Comparison of ENCODE assay signal across 14 cellular contexts in genomic region chr15:40825661-40826088, GRCh38. TPM values are rescaled to one million over a fixed set of nuclear protein-coding genes. Genes with fewer than 3 reads are reported as not detected.
A peak's percentile ranks its signal among the peaks of the same experiment; 100 is the strongest.
DNase-seq lines count a peak whose midpoint lies in the region; ATAC-seq, FAIRE-seq and TF ChIP-seq lines count a peak whose summit lies in the region.
"Had no signal": no experiment of that assay in that cellular context is flagged by ENCODE, and none has a peak within 500 bp of the region (broad histone marks: within the 10 kb centered on the region; RNA-seq: fewer than 3 reads in every experiment).

No MANE protein-coding gene starts in this region.

- no peaks in the 10 kb centered on the region for H3K79me1 ChIP-seq in mesenchymal stem cell (replicated peaks; ENCODE audit: low read length, poor library complexity, severe bottlenecking)

- peak overlapping the region in 1 of 2 experiments; percentile 11 for H3K23ac ChIP-seq in mesenchymal stem cell (ENCODE audit: low read length in 2 of 2)

- H4K91ac ChIP-seq in mesenchymal stem cell (ENCODE audit: low read length): no peak overlapping the region

- no peak for TF ChIP-seq CTCF in AG10803 (conservative IDR thresholded peaks at IDR 0.05; ENCODE audit: low read length)
- no peak for TF ChIP-seq CTCF in choroid plexus epithelial cell (conservative IDR thresholded peaks at IDR 0.05; ENCODE audit: low read depth, low read length)
- no peak for TF ChIP-seq CTCF in kidney (IDR thresholded peaks at IDR 0.05; ENCODE audit: borderline replicate concordance, extremely low read depth, insufficient read depth)

- H4K8ac ChIP-seq in mesenchymal stem cell (ENCODE audit: low read length): no peak overlapping the region

- H3K4me2 ChIP-seq in mesenchymal stem cell (ENCODE audit: low read length, poor library complexity, severe bottlenecking): peak overlapping the region; percentile 19
- H3K4me2 ChIP-seq: BLaER1 had no signal

- no peak overlapping the region for H2BK5ac ChIP-seq in mesenchymal stem cell (ENCODE audit: low read depth, low read length, poor library complexity, severe bottlenecking)

- H3K9me3 ChIP-seq in mesenchymal stem cell (ENCODE audit: control insufficient read depth, low read length): no peaks in the 10 kb centered on the region
- no peaks in the 10 kb centered on the region for H3K9me3 ChIP-seq in kidney (ENCODE audit: control insufficient read depth in 1 of 2, low read length in 2 of 2)
- H3K9me3 ChIP-seq: BLaER1, left ventricle myocardium inferior had no signal

- H3K4me3 ChIP-seq in AG10803 (ENCODE audit: low read length) (no peak overlapping the region), choroid plexus epithelial cell (ENCODE audit: low read depth, low read length) (no peak overlapping the region), mesenchymal stem cell (ENCODE audit: insufficient read depth in 1 of 2, low read depth in 1 of 2, low read length in 2 of 2) (no peak overlapping the region), kidney (ENCODE audit: low read length in 2 of 2) (no peak overlapping the region)
- H3K4me3 ChIP-seq: BLaER1, left ventricle myocardium inferior had no signal

- peaks cover 4% of the 10 kb centered on the region for H3K4me1 ChIP-seq in mesenchymal stem cell (ENCODE audit: control insufficient read depth, insufficient read depth, low read depth, low read length)
- H3K4me1 ChIP-seq in kidney (ENCODE audit: control insufficient read depth in 1 of 2, insufficient read depth in 1 of 2, low read depth in 1 of 2, low read length in 2 of 2): peaks cover 0 to 4% of the 10 kb centered on the region in 2 donors
- H3K4me1 ChIP-seq: BLaER1 had no signal

- H3K36me3 ChIP-seq in mesenchymal stem cell (ENCODE audit: control insufficient read depth in 1 of 2, insufficient read depth in 2 of 2, low read depth in 1 of 2, low read length in 2 of 2) (no peaks in the 10 kb centered on the region), kidney (ENCODE audit: control insufficient read depth in 1 of 2, insufficient read depth in 2 of 2, low read length in 2 of 2) (no peaks in the 10 kb centered on the region)
- H3K36me3 ChIP-seq: BLaER1, left ventricle myocardium inferior had no signal

- no peak for ATAC-seq in GM21381 (IDR thresholded peaks at IDR 0.05; ENCODE audit: unreplicated experiment)
- no peak for ATAC-seq in HG02759 (IDR thresholded peaks at IDR 0.05; ENCODE audit: unreplicated experiment)

- TF ChIP-seq EP300 in Ishikawa (IDR thresholded peaks at IDR 0.05; ENCODE audit: borderline replicate concordance): no peak

- H3K9ac ChIP-seq in mesenchymal stem cell (ENCODE audit: low read length) (no peak overlapping the region), kidney (ENCODE audit: low read length in 2 of 2) (no peak overlapping the region)
- H3K9ac ChIP-seq: BLaER1 had no signal

- no peak overlapping the region for H2BK120ac ChIP-seq in mesenchymal stem cell (ENCODE audit: low read depth, low read length)

- no peak overlapping the region for H3K4ac ChIP-seq in mesenchymal stem cell (ENCODE audit: low read depth in 1 of 2, low read length in 2 of 2)

- DNase-seq in AG10803 (ENCODE audit: low read depth): peak; percentile 72
- DNase-seq in choroid plexus epithelial cell (ENCODE audit: low read depth): peak; percentile 78
- peak; percentile 56 for DNase-seq in mesenchymal stem cell
- no peak for DNase-seq in kidney
- DNase-seq in iPS-NIHi11 (ENCODE audit: low spot score): no peak
- DNase-seq: activated CD4-positive, alpha-beta memory T cell treated with anti-CD3 and anti-CD28 coated beads, Interleukin-2, amount 10 ng/mL, durations not matched to agents 7 days and 5 days; cerebellar nuclear complex; left ventricle myocardium inferior; NCI-H1694 had no signal

- no peak overlapping the region for H2BK12ac ChIP-seq in mesenchymal stem cell (ENCODE audit: low read length in 2 of 2)

- peak overlapping the region; percentile 43 for H2AFZ ChIP-seq in mesenchymal stem cell (ENCODE audit: low read depth, low read length)

- peaks cover 3 to 42% of the 10 kb centered on the region in 2 experiments for H3K27me3 ChIP-seq in mesenchymal stem cell (ENCODE audit: control insufficient read depth in 1 of 2, insufficient read depth in 1 of 2, low read length in 2 of 2)
- H3K27me3 ChIP-seq: BLaER1 had no signal

- 67% methylated on average over 2 of the region's 2 CpGs for WGBS in mesenchymal stem cell

- no peak overlapping the region for H3K14ac ChIP-seq in mesenchymal stem cell (ENCODE audit: low read length in 2 of 2)

- no peak overlapping the region for H2AK5ac ChIP-seq in mesenchymal stem cell (ENCODE audit: low read length, severe bottlenecking)

- H2BK15ac ChIP-seq in mesenchymal stem cell (ENCODE audit: low read depth, poor library complexity, severe bottlenecking): no peak overlapping the region

- no peak overlapping the region for H3K27ac ChIP-seq in mesenchymal stem cell (ENCODE audit: low read length, poor library complexity, severe bottlenecking)
- H3K27ac ChIP-seq in kidney (ENCODE audit: low read depth in 2 of 2, low read length in 2 of 2): no peak overlapping the region
- H3K27ac ChIP-seq: BLaER1, left ventricle myocardium inferior had no signal

- TF ChIP-seq RAD21 in Ishikawa (IDR thresholded peaks at IDR 0.05; ENCODE audit: low read depth): no peak

- intact Hi-C loops in kidney (cut with DNase I): no loop called here

- no peak for FAIRE-seq in kidney (lab: Jason Lieb, UNC)

- no peak overlapping the region for H3K18ac ChIP-seq in mesenchymal stem cell (ENCODE audit: low read depth in 1 of 2, low read length in 2 of 2)

TF ChIP-seq in Ishikawa, 13 proteins besides CTCF, POLR2A, EP300 and RAD21:
- no peak for TF ChIP-seq TAF1 (IDR thresholded peaks at IDR 0.05; ENCODE audit: low read depth)
- TF ChIP-seq CEBPB (IDR thresholded peaks at IDR 0.05): no peak
- no peak for TF ChIP-seq CREB1 (IDR thresholded peaks at IDR 0.05; ENCODE audit: low read depth)
- peak; percentile 61 for TF ChIP-seq TEAD4 (IDR thresholded peaks at IDR 0.05)
- no peak for TF ChIP-seq EGR1 (IDR thresholded peaks at IDR 0.05)
- TF ChIP-seq TCF12 (IDR thresholded peaks at IDR 0.05; ENCODE audit: low read depth): no peak
- no peak for TF ChIP-seq REST (IDR thresholded peaks at IDR 0.05; ENCODE audit: low read depth)
- TF ChIP-seq NFIC (IDR thresholded peaks at IDR 0.05): no peak
- TF ChIP-seq FOXM1 (IDR thresholded peaks at IDR 0.05; ENCODE audit: borderline replicate concordance, low read depth): no peak

RNA-seq across cellular contexts. Expression of gene PPP1R14D, which starts 2.8 kb away (rescaled TPM):
- not detected for polyA plus RNA-seq in mesenchymal stem cell (2013, experiment 1 of 2)
- not detected for polyA plus RNA-seq in mesenchymal stem cell (2013, experiment 2 of 2)
- total RNA-seq in kidney: not detected
- 4.0 TPM for polyA plus RNA-seq in kidney (ENCODE audit: insufficient read depth, low read depth, low replicate concordance)
- total RNA-seq: activated CD4-positive, alpha-beta memory T cell treated with anti-CD3 and anti-CD28 coated beads, Interleukin-2, amount 10 ng/mL, durations not matched to agents 7 days and 5 days; left ventricle myocardium inferior; T-helper 1 cell treated with Interleukin-12 subunit alpha and Interleukin-12 subunit beta and Interleukin-4 antibody, amounts not matched to agents 30 ng/mL and 1 ng/mL, for 36 hours had no signal

RNA-seq across cellular contexts. Expression of gene SPINT1, which starts 18.2 kb away (rescaled TPM):
- 2.3 TPM for polyA plus RNA-seq in mesenchymal stem cell (2013, experiment 1 of 2)
- 1.7 TPM for polyA plus RNA-seq in mesenchymal stem cell (2013, experiment 2 of 2)
- 114 TPM for total RNA-seq in kidney
- polyA plus RNA-seq in kidney (ENCODE audit: insufficient read depth, low read depth, low replicate concordance): 112 TPM

RNA-seq across cellular contexts. Expression of gene DNAJC17, which starts 18.4 kb away (rescaled TPM):
- 36.9 TPM for polyA plus RNA-seq in mesenchymal stem cell (2013, experiment 1 of 2)
- polyA plus RNA-seq in mesenchymal stem cell (2013, experiment 2 of 2): 39.3 TPM
- total RNA-seq in kidney: 41.6 TPM
- 56.7 TPM for polyA plus RNA-seq in kidney (ENCODE audit: insufficient read depth, low read depth, low replicate concordance)

RNA-seq across cellular contexts. Expression of gene ZFYVE19, which starts 18.8 kb away (rescaled TPM):
- 11.8 TPM for polyA plus RNA-seq in mesenchymal stem cell (2013, experiment 1 of 2)
- polyA plus RNA-seq in mesenchymal stem cell (2013, experiment 2 of 2): 11.1 TPM
- total RNA-seq in kidney: 18.7 TPM
- 37.5 TPM for polyA plus RNA-seq in kidney (ENCODE audit: insufficient read depth, low read depth, low replicate concordance)

RNA-seq across cellular contexts. Expression of gene RHOV, which starts 48.4 kb away (rescaled TPM):
- polyA plus RNA-seq in mesenchymal stem cell (2013, experiment 1 of 2): 0.06 TPM
- 0.04 TPM for polyA plus RNA-seq in mesenchymal stem cell (2013, experiment 2 of 2)
- total RNA-seq in kidney: 3.0 TPM
- 4.6 TPM for polyA plus RNA-seq in kidney (ENCODE audit: insufficient read depth, low read depth, low replicate concordance)
- total RNA-seq: activated CD4-positive, alpha-beta memory T cell treated with anti-CD3 and anti-CD28 coated beads, Interleukin-2, amount 10 ng/mL, durations not matched to agents 7 days and 5 days; left ventricle myocardium inferior had no signal

Comparison
In these comparisons a context has a peak if more than half of its experiments do, and no peak if none do; other contexts are left out.
1. DNase-seq: peak in AG10803 (single experiment), choroid plexus epithelial cell (single experiment) and mesenchymal stem cell (single experiment); none in kidney (single experiment) and iPS-NIHi11 (single experiment).